In the genomic region with DNA sequence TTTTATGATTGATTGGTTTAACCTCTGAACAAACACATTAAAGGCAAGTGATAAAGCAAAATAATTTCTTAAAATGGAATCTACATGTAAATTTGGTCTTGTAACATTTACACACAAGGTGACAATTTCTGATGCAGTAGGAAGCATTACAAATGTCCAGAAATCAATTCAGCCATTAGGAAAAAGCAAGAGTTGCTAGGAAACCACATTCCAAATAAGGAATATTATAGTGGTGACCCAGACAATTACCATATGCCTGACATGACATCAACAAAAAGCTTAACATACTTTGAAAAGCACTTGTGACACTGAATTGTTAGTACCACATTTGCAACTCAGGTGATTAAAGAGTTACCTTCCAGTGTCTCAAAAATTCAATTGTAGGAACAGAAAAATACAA, we compare ENCODE assay signal across 20 cellular contexts.
"Had no signal": no experiment of that assay in that cellular context is flagged by ENCODE, and none has a peak within 500 bp of the region (broad histone marks: within the 10 kb centered on the region; RNA-seq: fewer than 3 reads in every experiment).

No MANE protein-coding gene starts in this region.

- H3K27me3 Mint-ChIP-seq: activated CD4-positive, alpha-beta T cell treated with anti-CD3 and anti-CD28 coated beads for 36 hours; activated naive CD4-positive, alpha-beta T cell treated with anti-CD3 and anti-CD28 coated beads, Interleukin-2, amount 50 U/mL, for 24 hours; dendritic cell treated with granulocyte-macrophage colony-stimulating factor and Interleukin-4, amounts not matched to agents 40 ng/mL and 50 ng/mL, for 4 days; naive B cell had no signal

- H3K4me3 Mint-ChIP-seq: activated CD4-positive, alpha-beta T cell treated with anti-CD3 and anti-CD28 coated beads for 36 hours; activated naive CD4-positive, alpha-beta T cell treated with anti-CD3 and anti-CD28 coated beads, Interleukin-2, amount 50 U/mL, for 24 hours; dendritic cell treated with granulocyte-macrophage colony-stimulating factor and Interleukin-4, amounts not matched to agents 40 ng/mL and 50 ng/mL, for 4 days; naive B cell; T-helper 2 cell treated with Interferon-gamma antibody and Interleukin-4, amounts not matched to agents 5 μg/mL and 100 μg/mL, for 36 hours had no signal

- H3K9me3 ChIP-seq: ascending aorta, left ventricle myocardium inferior, mucosa of descending colon, pancreas, thyroid gland had no signal

- H3K9me3 Mint-ChIP-seq: activated naive CD4-positive, alpha-beta T cell treated with anti-CD3 and anti-CD28 coated beads, Interleukin-2, amount 50 U/mL, for 24 hours; dendritic cell treated with granulocyte-macrophage colony-stimulating factor and Interleukin-4, amounts not matched to agents 40 ng/mL and 50 ng/mL, for 4 days had no signal

- H3K27me3 ChIP-seq: ascending aorta, pancreas, thyroid gland had no signal

- H3K4me3 ChIP-seq: ascending aorta, left ventricle myocardium inferior, mucosa of descending colon, pancreas, thyroid gland had no signal

- ATAC-seq: activated CD4-positive, alpha-beta T cell treated with anti-CD3 and anti-CD28 coated beads for 36 hours; mucosa of descending colon; pancreas had no signal

- H3K36me3 ChIP-seq: ascending aorta, left ventricle myocardium inferior, pancreas, thyroid gland had no signal

- DNase-seq: activated CD4-positive, alpha-beta T cell treated with anti-CD3 and anti-CD28 coated beads for 36 hours; activated CD4-positive, alpha-beta T cell treated with anti-CD3 and anti-CD28 coated beads, Interleukin-2, amount 50 U/mL, for 48 hours; activated gamma-delta T cell; effector memory CD4-positive, alpha-beta T cell; foreskin fibroblast; hypothalamus; left ventricle myocardium inferior; mammary epithelial cell; mucosa of descending colon; naive B cell; pancreas; stimulated activated CD4-positive, alpha-beta T cell treated with anti-CD3 and anti-CD28 coated beads, Interleukin-12 subunit alpha, Interleukin-12 subunit beta, amount 100 ng/mL, for 4 hours; stimulated activated CD4-positive, alpha-beta T cell treated with anti-CD3 and anti-CD28 coated beads, Interleukin-1b, Interleukin-23, amount 100 ng/mL, for 48 hours; stimulated activated CD8-positive, alpha-beta memory T cell treated with anti-CD3 and anti-CD28 coated beads, Interleukin-4, amount 100 ng/mL, for 48 hours; stimulated activated naive CD4-positive, alpha-beta T cell; thyroid gland had no signal

- H3K36me3 Mint-ChIP-seq: activated naive CD4-positive, alpha-beta T cell treated with anti-CD3 and anti-CD28 coated beads, Interleukin-2, amount 50 U/mL, for 24 hours; naive B cell had no signal

- H3K4me1 Mint-ChIP-seq: activated CD4-positive, alpha-beta T cell treated with anti-CD3 and anti-CD28 coated beads for 36 hours; activated naive CD4-positive, alpha-beta T cell treated with anti-CD3 and anti-CD28 coated beads, Interleukin-2, amount 50 U/mL, for 24 hours; naive B cell had no signal

- H3K4me1 ChIP-seq: ascending aorta, left ventricle myocardium inferior, pancreas, thyroid gland had no signal

- H3K27ac ChIP-seq: ascending aorta, left ventricle myocardium inferior, pancreas, thyroid gland had no signal

- H3K27ac Mint-ChIP-seq: activated CD4-positive, alpha-beta T cell treated with anti-CD3 and anti-CD28 coated beads for 36 hours; activated naive CD4-positive, alpha-beta T cell treated with anti-CD3 and anti-CD28 coated beads, Interleukin-2, amount 50 U/mL, for 24 hours; dendritic cell treated with granulocyte-macrophage colony-stimulating factor and Interleukin-4, amounts not matched to agents 40 ng/mL and 50 ng/mL, for 4 days; naive B cell; T-helper 2 cell treated with Interferon-gamma antibody and Interleukin-4, amounts not matched to agents 5 μg/mL and 100 μg/mL, for 36 hours had no signal
